ENCODE assay signal across 14 cellular contexts in the genomic region with DNA sequence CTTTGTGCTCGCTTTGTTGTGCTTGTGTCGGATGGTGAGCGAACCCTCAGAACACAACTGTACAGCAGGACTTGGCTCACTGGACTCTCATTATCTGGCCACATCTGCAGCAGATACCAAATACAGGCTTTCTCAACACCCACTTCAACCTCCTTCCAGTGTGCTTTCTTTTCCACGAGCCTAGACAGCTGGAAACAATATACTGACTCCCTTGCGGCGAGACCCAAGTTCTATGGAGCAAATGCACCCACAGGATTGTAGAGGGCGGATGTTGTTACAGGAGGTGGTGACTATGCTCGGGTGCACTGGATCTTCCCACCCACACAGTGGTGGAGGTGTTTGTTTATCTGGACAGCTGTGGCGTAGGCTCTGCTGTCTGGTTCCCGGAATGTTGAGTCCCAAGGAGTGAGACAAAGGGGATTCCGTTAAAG.
A peak's percentile ranks its signal among the peaks of the same experiment; 100 is the strongest.
DNase-seq lines count a peak whose midpoint lies in the region; ATAC-seq, FAIRE-seq and TF ChIP-seq lines count a peak whose summit lies in the region.
"Had no signal": no experiment of that assay in that cellular context is flagged by ENCODE, and none has a peak within 500 bp of the region (broad histone marks: within the 10 kb centered on the region; RNA-seq: fewer than 3 reads in every experiment).

No MANE protein-coding gene starts in this region.

- H3K9me3 ChIP-seq in IMR-90 (ENCODE audit: control insufficient read depth, insufficient read depth, low read length) (no peaks in the 10 kb centered on the region), thyroid gland (no peaks in the 10 kb centered on the region)
- H3K9me3 ChIP-seq: suprapubic skin had no signal

- H3K9me1 ChIP-seq in IMR-90 (ENCODE audit: insufficient read depth, low read length): 0 out of 2 replicates have a peak, but pooled peaks cover 5% of the 10 kb centered on the region

- H3K18ac ChIP-seq in IMR-90 (ENCODE audit: low read depth, low read length): peak overlapping the region; percentile 68

- peak overlapping the region; percentile 45; the same call in 1 of the 2 replicates for H2BK20ac ChIP-seq in IMR-90 (ENCODE audit: low read depth, low read length)

- H3K36me3 ChIP-seq in IMR-90 (ENCODE audit: control insufficient read depth, insufficient read depth, low read length) (no peaks in the 10 kb centered on the region), thyroid gland (no peaks in the 10 kb centered on the region)
- H3K36me3 ChIP-seq: suprapubic skin had no signal

- H2AK5ac ChIP-seq in IMR-90 (ENCODE audit: low read depth, low read length): peak overlapping the region; percentile 41

- BruUV-seq in IMR-90 (replicated peaks; lab: Mats Ljungman, UMichigan): no TSS peak

- H2AK9ac ChIP-seq in IMR-90 (replicated peaks; ENCODE audit: low read depth, low read length, poor library complexity): no peak overlapping the region

- peak overlapping the region; percentile 53 for H2BK120ac ChIP-seq in IMR-90 (ENCODE audit: low read depth, low read length)

- H3K4me3 ChIP-seq in IMR-90 (ENCODE audit: insufficient read depth, low read depth, low read length) (no peak overlapping the region), epithelial cell of esophagus (ENCODE audit: low read length) (no peak overlapping the region), thyroid gland (replicated peaks in 1 of 3) (no peak overlapping the region)
- H3K4me3 ChIP-seq: PC-9, suprapubic skin had no signal

- peak; percentile 81 for ATAC-seq in IMR-90 (ENCODE audit: low read depth)

- no peaks in the 10 kb centered on the region for H3K79me1 ChIP-seq in IMR-90 (ENCODE audit: low read depth in 1 of 2, low read length in 2 of 2)

- intact Hi-C loops in IMR-90 (cut with micrococcal nuclease): loop anchor here (2.0 to 10.0 kb wide), 5 partner anchors 36 to 592 kb away; a partner anchor contains a TSS
- intact Hi-C loops in thyroid gland (cut with DNase I): no loop called here

- WGBS in IMR-90 (ENCODE audit: extremely low coverage in 2 of 2, insufficient read length in 1 of 2), 2 experiments: no CpG with 5 or more reads among the region's 11 CpGs
- 46 to 72% methylated on average over 11 of the region's 11 CpGs for WGBS in thyroid gland, 2 donors

- H3K27ac ChIP-seq in IMR-90 (ENCODE audit: insufficient read depth, low read length): peak overlapping the region; percentile 54
- H3K27ac ChIP-seq in thyroid gland: peak overlapping the region in 2 of 3 donors; percentile 59 to 78
- H3K27ac ChIP-seq: PC-9 had no signal

- H3K56ac ChIP-seq in IMR-90 (ENCODE audit: extremely low read depth, insufficient read depth, low read length): no peak overlapping the region; the same call in 1 of the 2 replicates

- 0 out of 2 replicates have a peak overlapping the region, but pooled peaks have one; percentile 1 for H3K9ac ChIP-seq in IMR-90 (ENCODE audit: low read depth, low read length)

- peak overlapping the region; percentile 78 for H4K5ac ChIP-seq in IMR-90 (ENCODE audit: low read depth, low read length)

- TF ChIP-seq POLR2A in IMR-90 (IDR thresholded peaks at IDR 0.05; ENCODE audit: low read depth, low read length) (no peak; the same call in 1 of the 2 replicates), thyroid gland (IDR thresholded peaks at IDR 0.05) (no peak), GM12891 (IDR thresholded peaks at IDR 0.05; ENCODE audit: low read depth, low read length) (no peak)

- peak overlapping the region in 1 of 2 experiments; percentile 55; a peak in 2 of 4 replicates for H4K8ac ChIP-seq in IMR-90 (ENCODE audit: low read depth in 2 of 2, low read length in 2 of 2)

- H4K20me1 ChIP-seq in IMR-90 (ENCODE audit: insufficient read depth, low read length): peaks cover 3% of the 10 kb centered on the region; the same call in 1 of the 2 replicates

- dilution Hi-C loops in IMR-90 (cut with HindIII; ENCODE audit: low sequenced_read_pairs, unreplicated experiment): no loop called here

- TF ChIP-seq CTCF in IMR-90 (conservative IDR thresholded peaks at IDR 0.05; ENCODE audit: low read depth, low read length): no peak
- TF ChIP-seq CTCF in epithelial cell of esophagus (IDR thresholded peaks at IDR 0.05; ENCODE audit: insufficient read depth, low read depth, low read length, missing control alignments): no peak
- TF ChIP-seq CTCF in thyroid gland (IDR thresholded peaks at IDR 0.05): no peak

- CTCF ChIA-PET in IMR-90 (lab: Yijun Ruan, JAX): no interaction called here

- H4K91ac ChIP-seq in IMR-90 (ENCODE audit: insufficient read depth, low read depth, low read length): no peak overlapping the region

- peak overlapping the region; percentile 35; the same call in 1 of the 2 replicates for H3K14ac ChIP-seq in IMR-90 (replicated peaks; ENCODE audit: low read depth, low read length)

- no peaks in the 10 kb centered on the region for H3K27me3 ChIP-seq in IMR-90 (ENCODE audit: control insufficient read depth, insufficient read depth, low read length)
- no peaks in the 10 kb centered on the region for H3K27me3 ChIP-seq in thyroid gland
- H3K27me3 ChIP-seq: suprapubic skin had no signal

- in situ Hi-C loops in IMR-90 (cut with MboI; ENCODE audit: low sequenced_read_pairs): loop anchor here (10.0 kb wide), 1 partner anchor 442 kb away; no protein-coding TSS in a partner anchor

- no peak for FAIRE-seq in GM12891 (lab: Jason Lieb, UNC)

- peak overlapping the region; percentile 6; the same call in 1 of the 2 replicates for H3K23ac ChIP-seq in IMR-90 (ENCODE audit: low read depth, low read length)

- peak overlapping the region; percentile 60 for H3K4me2 ChIP-seq in IMR-90 (ENCODE audit: low read depth, low read length)
- H3K4me2 ChIP-seq: PC-9 had no signal

- H2BK5ac ChIP-seq in IMR-90 (ENCODE audit: low read depth, low read length, poor library complexity, severe bottlenecking): peak overlapping the region; percentile 36

- peaks cover 16% of the 10 kb centered on the region for H3K4me1 ChIP-seq in IMR-90 (ENCODE audit: control insufficient read depth, insufficient read depth, low read length)
- H3K4me1 ChIP-seq in thyroid gland: peaks cover 18 to 33% of the 10 kb centered on the region in 2 donors

- H2BK15ac ChIP-seq in IMR-90 (ENCODE audit: low read depth, low read length): 0 out of 3 replicates have a peak overlapping the region, but pooled peaks have one; percentile 31

- peak overlapping the region; percentile 63 for H3K4ac ChIP-seq in IMR-90 (ENCODE audit: low read depth, low read length)

- peak; percentile 99 for DNase-seq in IMR-90
- DNase-seq in epithelial cell of esophagus (ENCODE audit: low read depth): peak; percentile 60
- peak; percentile 76 for DNase-seq in kidney tubule cell (ENCODE audit: low spot score)
- peak; percentile 54 to 77 for DNase-seq in thyroid gland
- DNase-seq in NCI-H2227 treated with DMSO at 0.1 percent for 48 hours (lab: John Stamatoyannopoulos, UW): no peak
- DNase-seq in NCI-H69 (lab: John Stamatoyannopoulos, UW): no peak
- no peak for DNase-seq in COR-L47 (lab: John Stamatoyannopoulos, UW)
- no peak for DNase-seq in GM12891 (ENCODE audit: insufficient read length, low spot score)
- DNase-seq: DMS79 treated with DMSO at 0.1 percent for 48 hours; KG1; NCI-H2171 treated with DMSO at 0.1 percent for 48 hours; PC-9; stimulated activated CD4-positive, alpha-beta T cell treated with anti-CD3 and anti-CD28 coated beads, Interleukin-4, amount 100 ng/mL, for 24 hours had no signal

- peak overlapping the region; percentile 33 for H2AFZ ChIP-seq in IMR-90 (replicated peaks; ENCODE audit: low read length, poor library complexity)
- H2AFZ ChIP-seq: PC-9 had no signal

- POLR2A ChIA-PET in IMR-90 (lab: Charles Lee; ENCODE audit: unreplicated experiment): no interaction called here

- no peak for TF ChIP-seq RAD21 in IMR-90 (IDR thresholded peaks at IDR 0.05; ENCODE audit: low read length)

TF ChIP-seq in IMR-90, 13 proteins besides CTCF, POLR2A, EP300 and RAD21:
- TF ChIP-seq BHLHE40 (IDR thresholded peaks at IDR 0.05; ENCODE audit: low read depth, low read length): peak; percentile 97
- peak; percentile 70 for TF ChIP-seq CEBPB (IDR thresholded peaks at IDR 0.05; ENCODE audit: low read depth, low read length)
- no peak for TF ChIP-seq MAZ (IDR thresholded peaks at IDR 0.05; ENCODE audit: borderline replicate concordance, low read depth, low read length)
- peak; percentile 92 for TF ChIP-seq RCOR1 (IDR thresholded peaks at IDR 0.05; ENCODE audit: insufficient replicate concordance, low read length)
- TF ChIP-seq FOS (IDR thresholded peaks at IDR 0.05; ENCODE audit: low read depth, low read length): peak; percentile 90
- peak; percentile 39; the same call in 1 of the 2 replicates for TF ChIP-seq NFE2L2 (IDR thresholded peaks at IDR 0.05; ENCODE audit: low read depth, low read length)
- no peak for TF ChIP-seq SMC3 (IDR thresholded peaks at IDR 0.05; ENCODE audit: low read depth, low read length)

TF ChIP-seq in GM12891, 5 proteins besides CTCF, POLR2A, EP300 and RAD21:
- TF ChIP-seq POU2F2 (IDR thresholded peaks at IDR 0.05; ENCODE audit: low read depth, low read length): no peak
- TF ChIP-seq TAF1 (IDR thresholded peaks at IDR 0.05; ENCODE audit: low read depth, low read length): no peak
- TF ChIP-seq POLR2AphosphoS5 (IDR thresholded peaks at IDR 0.05; ENCODE audit: low read depth, low read length): no peak
- TF ChIP-seq PAX5 (IDR thresholded peaks at IDR 0.05; ENCODE audit: insufficient read depth, low read length, severe bottlenecking): no peak
- no peak for TF ChIP-seq SPI1 (IDR thresholded peaks at IDR 0.05; ENCODE audit: low read depth, low read length)

Comparison
In these comparisons a context has a peak if more than half of its experiments do, and no peak if none do; other contexts are left out.
1. DNase-seq: peak in IMR-90 (single experiment), epithelial cell of esophagus (single experiment), kidney tubule cell (single experiment) and thyroid gland (2 of 2); none in NCI-H2227 treated with DMSO at 0.1 percent for 48 hours (single experiment), NCI-H69 (single experiment), COR-L47 (single experiment) and GM12891 (single experiment).